In the genomic region with DNA sequence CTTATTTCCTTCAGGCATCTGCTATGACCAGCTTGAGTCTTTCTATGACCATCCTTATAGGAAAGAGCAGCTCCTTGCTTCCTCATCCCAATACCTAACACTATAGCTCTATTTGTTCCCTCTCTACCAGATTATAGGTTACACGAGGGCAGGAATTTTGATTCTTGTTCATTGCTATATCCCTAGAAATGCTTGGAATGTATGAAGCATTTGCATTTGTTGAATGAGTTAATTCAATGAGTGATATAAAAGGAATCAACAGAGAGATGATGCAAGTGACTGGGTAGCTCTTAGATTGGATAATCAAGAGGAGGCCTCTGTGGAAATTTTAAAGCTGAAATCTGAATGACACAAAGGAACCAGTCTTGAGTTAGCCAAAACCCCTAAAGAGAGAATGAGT, we compare ENCODE assay signal across 19 cellular contexts. TPM values are rescaled to one million over a fixed set of nuclear protein-coding genes. Genes with fewer than 3 reads are reported as not detected.
DNase-seq lines count a peak whose midpoint lies in the region; ATAC-seq and TF ChIP-seq lines count a peak whose summit lies in the region.
"Had no signal": no experiment of that assay in that cellular context is flagged by ENCODE, and none has a peak within 500 bp of the region (broad histone marks: within the 10 kb centered on the region; RNA-seq: fewer than 3 reads in every experiment).

No MANE protein-coding gene starts in this region.

- 51 to 53% methylated on average over 1 of the region's 1 CpG for WGBS in tibial nerve, 2 donors
- 74 to 85% (median 80%) methylated on average over 1 of the region's 1 CpG for WGBS in heart left ventricle, 4 donors

- H3K27me3 ChIP-seq in PC-3 (ENCODE audit: low read length) (no peaks in the 10 kb centered on the region), tibial nerve (no peaks in the 10 kb centered on the region), heart left ventricle (no peaks in the 10 kb centered on the region)
- H3K27me3 ChIP-seq: adrenal gland, esophagus muscularis mucosa had no signal

- TF ChIP-seq EP300 in tibial nerve (IDR thresholded peaks at IDR 0.05) = no peak

- no peaks in the 10 kb centered on the region for H3F3A ChIP-seq in PC-3 (ENCODE audit: low read length, unreplicated experiment)

- H3K36me3 ChIP-seq in PC-3 (ENCODE audit: low read depth, low read length) (peaks cover 5% of the 10 kb centered on the region; the same call in 1 of the 2 replicates), tibial nerve (peaks cover 0 to 49% (median 0%) of the 10 kb centered on the region in 3 donors), heart left ventricle (peaks cover 0 to 50% (median 38%) of the 10 kb centered on the region in 9 donors)

- H3K9ac ChIP-seq in PC-3 (ENCODE audit: low read length) = no peak overlapping the region
- H3K9ac ChIP-seq: BLaER1 treated with 17β-estradiol and CSF1 and Interleukin-3, amounts not matched to agents 10 nM and 100 nM had no signal

- DNase-seq in AG10803 (ENCODE audit: low read depth) (peak; percentile 72), PC-3 (peak; percentile 9), choroid plexus epithelial cell (ENCODE audit: low read depth) (peak; percentile 42), kidney tubule cell (ENCODE audit: low spot score) (peak; percentile 67), tibial nerve (ENCODE audit: low spot score in 2 of 2) (no peak), heart left ventricle (no peak), ureter (ENCODE audit: low spot score) (no peak), RPMI8226 (no peak)
- DNase-seq: activated CD4-positive, alpha-beta T cell treated with anti-CD3 and anti-CD28 coated beads, Interleukin-2, amount 10 ng/mL, durations not matched to agents 7 days and 5 days; activated T-cell treated with anti-CD3 and anti-CD28 coated beads, Interleukin-2, amount 50 U/mL, for 48 hours; adrenal gland; DMS153; KG1; NCI-H1417; NCI-H345; stimulated activated CD4-positive, alpha-beta T cell treated with anti-CD3 and anti-CD28 coated beads, Interleukin-1b, Interleukin-23, amount 100 ng/mL, for 48 hours had no signal

- H3K79me2 ChIP-seq in PC-3 (ENCODE audit: low read length) = no peaks in the 10 kb centered on the region

- H3K4me2 ChIP-seq in PC-3 (ENCODE audit: low read length) = no peak overlapping the region

- H3K9me2 ChIP-seq in PC-3 (replicated peaks; ENCODE audit: low read length) = no peaks in the 10 kb centered on the region

- TF ChIP-seq POLR2A in tibial nerve (IDR thresholded peaks at IDR 0.05) = no peak
- TF ChIP-seq POLR2A in heart left ventricle (IDR thresholded peaks at IDR 0.05) = no peak

- no peak overlapping the region for H2AFZ ChIP-seq in PC-3 (ENCODE audit: low read length)

- BruUV-seq in PC-3 (replicated peaks; lab: Mats Ljungman, UMichigan) = no TSS peak

- no peak for TF ChIP-seq CTCF in AG10803 (conservative IDR thresholded peaks at IDR 0.05; ENCODE audit: low read length)
- TF ChIP-seq CTCF in PC-3 (conservative IDR thresholded peaks at IDR 0.05; ENCODE audit: low read depth, low read length) = no peak
- TF ChIP-seq CTCF in choroid plexus epithelial cell (conservative IDR thresholded peaks at IDR 0.05; ENCODE audit: low read depth, low read length) = no peak
- no peak for TF ChIP-seq CTCF in tibial nerve (IDR thresholded peaks at IDR 0.05)
- no peak for TF ChIP-seq CTCF in heart left ventricle (IDR thresholded peaks at IDR 0.05)

- POLR2A ChIA-PET in PC-3 (lab: Charles Lee; ENCODE audit: unreplicated experiment) = no interaction called here

- intact Hi-C loops in PC-3 (cut with micrococcal nuclease) = no loop called here
- intact Hi-C loops in heart left ventricle (cut with DNase I) = no loop called here

- H3K27ac ChIP-seq in PC-3 (ENCODE audit: low read length) (no peak overlapping the region), tibial nerve (no peak overlapping the region), heart left ventricle (no peak overlapping the region)
- H3K27ac ChIP-seq: adrenal gland; BLaER1 treated with 17β-estradiol and CSF1 and Interleukin-3, amounts not matched to agents 10 nM and 100 nM; esophagus muscularis mucosa; thoracic aorta had no signal

- no peaks in the 10 kb centered on the region for H4K20me1 ChIP-seq in PC-3 (ENCODE audit: low read length)
- H4K20me1 ChIP-seq: BLaER1 treated with 17β-estradiol and CSF1 and Interleukin-3, amounts not matched to agents 10 nM and 100 nM had no signal

- H3K4me1 ChIP-seq in PC-3 (ENCODE audit: insufficient read depth, low read length) (no peaks in the 10 kb centered on the region), tibial nerve (no peaks in the 10 kb centered on the region), heart left ventricle (no peaks in the 10 kb centered on the region)
- H3K4me1 ChIP-seq: adrenal gland, esophagus muscularis mucosa had no signal

- CTCF ChIA-PET in PC-3 (lab: Charles Lee) = interaction anchor here (1.2 kb wide), 1 partner anchor 16 kb away, joined by 3 read pairs; no protein-coding TSS in a partner anchor

- no peak for ATAC-seq in PC-3
- ATAC-seq in heart left ventricle = no peak

- H3K4me3 ChIP-seq in AG10803 (ENCODE audit: low read length) = no peak overlapping the region
- no peak overlapping the region for H3K4me3 ChIP-seq in PC-3 (ENCODE audit: low read length)
- no peak overlapping the region for H3K4me3 ChIP-seq in choroid plexus epithelial cell (ENCODE audit: low read depth, low read length)
- H3K4me3 ChIP-seq in tibial nerve = no peak overlapping the region
- H3K4me3 ChIP-seq in heart left ventricle = no peak overlapping the region
- H3K4me3 ChIP-seq: adrenal gland; BLaER1 treated with 17β-estradiol and CSF1 and Interleukin-3, amounts not matched to agents 10 nM and 100 nM; esophagus muscularis mucosa; thoracic aorta had no signal

- H3K9me3 ChIP-seq in PC-3 (ENCODE audit: low read length) = no peaks in the 10 kb centered on the region
- no peaks in the 10 kb centered on the region for H3K9me3 ChIP-seq in tibial nerve
- no peaks in the 10 kb centered on the region for H3K9me3 ChIP-seq in heart left ventricle
- H3K9me3 ChIP-seq: adrenal gland, esophagus muscularis mucosa, thoracic aorta had no signal

RNA-seq across cellular contexts. Expression of gene ZCCHC9, which starts 13.9 kb away (rescaled TPM):
- total RNA-seq in PC-3 (2014; rRNA removed) = 19.4 and 22.7 TPM in 2 replicates
- total RNA-seq in tibial nerve = 10 to 100 TPM; 18.2 to 18.8 (median 18.4) TPM
- total RNA-seq in heart left ventricle = 10 to 100 TPM in 8 of 9 donors, 1 to 10 TPM in 1; 6.5 to 16.2 (median 11.1) TPM
- polyA plus RNA-seq in heart left ventricle = 10 to 100 TPM; 12.0 to 13.8 TPM
- 20.9 TPM for total RNA-seq in ureter

Comparison
In these comparisons a context has a peak if more than half of its experiments do, and no peak if none do; other contexts are left out.
1. DNase-seq: peak in AG10803 (single experiment), PC-3 (single experiment), choroid plexus epithelial cell (single experiment) and kidney tubule cell (single experiment); none in tibial nerve (0 of 2), heart left ventricle (0 of 5), ureter (single experiment) and RPMI8226 (single experiment).